Comparison of ENCODE assay signal across 9 cellular contexts in genomic region chr19:53101518-53101917, GRCh38. TPM values are rescaled to one million over a fixed set of nuclear protein-coding genes. Genes with fewer than 3 reads are reported as not detected.
DNase-seq lines count a peak whose midpoint lies in the region; ATAC-seq lines count a peak whose summit lies in the region.
"Had no signal": no experiment of that assay in that cellular context is flagged by ENCODE, and none has a peak within 500 bp of the region (broad histone marks: within the 10 kb centered on the region; RNA-seq: fewer than 3 reads in every experiment).

No MANE protein-coding gene starts in this region.

- no peaks in the 10 kb centered on the region for H3K27me3 ChIP-seq in CD4-positive, alpha-beta memory T cell (ENCODE audit: insufficient read depth, low read length)
- no peaks in the 10 kb centered on the region for H3K27me3 ChIP-seq in HUES64 (ENCODE audit: insufficient read depth, low read length)

- intact Hi-C loops in CD4-positive, alpha-beta memory T cell (cut with micrococcal nuclease) = loop anchor here (5.0 kb wide), 1 partner anchor 244 kb away; the partner anchor contains the start of gene ZNF468

- no peak overlapping the region for H3K27ac ChIP-seq in CD4-positive, alpha-beta memory T cell (ENCODE audit: low read depth, low read length)
- H3K27ac ChIP-seq in HUES64 (ENCODE audit: low read depth, low read length) = no peak overlapping the region

- H3K9me3 ChIP-seq in CD4-positive, alpha-beta memory T cell (ENCODE audit: control insufficient read depth in 1 of 2, low read length in 2 of 2) = no peaks in the 10 kb centered on the region
- H3K9me3 ChIP-seq in HUES64 (ENCODE audit: insufficient read depth, low read depth, low read length) = no peaks in the 10 kb centered on the region

- CTCF ChIA-PET in CD4-positive, alpha-beta memory T cell (lab: Charles Lee; ENCODE audit: partially characterized antibody) = no interaction called here

- peaks cover 24 to 59% (median 41%) of the 10 kb centered on the region in 4 donors for H3K4me1 Mint-ChIP-seq in CD4-positive, alpha-beta memory T cell
- H3K4me1 Mint-ChIP-seq in activated naive CD8-positive, alpha-beta T cell treated with anti-CD3 and anti-CD28 coated beads, Interleukin-2, amount 50 U/mL, for 24 hours = peaks cover 24% of the 10 kb centered on the region
- H3K4me1 Mint-ChIP-seq in naive B cell = peaks cover 30 to 60% (median 36%) of the 10 kb centered on the region in 3 donors

- peaks cover 0 to 25% (median 5%) of the 10 kb centered on the region in 8 donors for H3K9me3 Mint-ChIP-seq in CD4-positive, alpha-beta memory T cell
- peaks cover 10% of the 10 kb centered on the region for H3K9me3 Mint-ChIP-seq in activated naive CD8-positive, alpha-beta T cell treated with anti-CD3 and anti-CD28 coated beads, Interleukin-2, amount 50 U/mL, for 24 hours
- H3K9me3 Mint-ChIP-seq in naive B cell = peaks cover 0 to 2% (median under 1%) of the 10 kb centered on the region in 7 donors

- no peak for DNase-seq in CD4-positive, alpha-beta memory T cell
- peak; percentile 14 for DNase-seq in activated naive CD8-positive, alpha-beta T cell treated with anti-CD3 and anti-CD28 coated beads, Interleukin-2, amount 50 U/mL, for 24 hours
- no peak for DNase-seq in naive B cell
- no peak for DNase-seq in cerebellar cortex (ENCODE audit: low spot score)
- DNase-seq in NCI-H82 treated with DMSO at 0.1 percent for 48 hours (lab: John Stamatoyannopoulos, UW; ENCODE audit: unreplicated experiment) = no peak
- no peak for DNase-seq in activated effector memory CD4-positive, alpha-beta T cell treated with Interleukin-2 at 50 U/mL for 16 hours
- DNase-seq: NCI-H1048 had no signal

- H3K4me3 ChIP-seq in CD4-positive, alpha-beta memory T cell (ENCODE audit: low read length in 2 of 2) = no peak overlapping the region
- H3K4me3 ChIP-seq in HUES64 (ENCODE audit: low read length) = peak overlapping the region; percentile 98

- peak overlapping the region; percentile 87 to 96 (median 95) for H3K4me3 Mint-ChIP-seq in CD4-positive, alpha-beta memory T cell
- peak overlapping the region; percentile 90 for H3K4me3 Mint-ChIP-seq in activated naive CD8-positive, alpha-beta T cell treated with anti-CD3 and anti-CD28 coated beads, Interleukin-2, amount 50 U/mL, for 24 hours
- peak overlapping the region; percentile 75 to 99 (median 94) for H3K4me3 Mint-ChIP-seq in naive B cell

- no peak overlapping the region for H3K9ac ChIP-seq in HUES64 (ENCODE audit: low read depth, low read length)

- POLR2A ChIA-PET in CD4-positive, alpha-beta memory T cell (lab: Charles Lee; ENCODE audit: partially characterized antibody) = interaction anchor here (1.0 to 2.1 kb wide), 5 partner anchors 10 to 1052 kb away, joined by 3 to 8 read pairs (median 3); partner anchors contain the start of gene ZNF816

- peaks cover 27 to 42% of the 10 kb centered on the region in 2 donors for H3K36me3 Mint-ChIP-seq in CD4-positive, alpha-beta memory T cell
- H3K36me3 Mint-ChIP-seq in activated naive CD8-positive, alpha-beta T cell treated with anti-CD3 and anti-CD28 coated beads, Interleukin-2, amount 50 U/mL, for 24 hours (ENCODE audit: low read depth) = peaks cover 47% of the 10 kb centered on the region
- peaks cover 17 to 23% of the 10 kb centered on the region in 2 donors for H3K36me3 Mint-ChIP-seq in naive B cell

- H3K4me1 ChIP-seq in CD4-positive, alpha-beta memory T cell (ENCODE audit: insufficient read depth, low read length) = peaks cover 34% of the 10 kb centered on the region
- peaks cover 11% of the 10 kb centered on the region; the same call in 1 of the 2 replicates for H3K4me1 ChIP-seq in HUES64 (ENCODE audit: insufficient read depth, low read length)

- peaks cover 15% of the 10 kb centered on the region for H3K36me3 ChIP-seq in CD4-positive, alpha-beta memory T cell (ENCODE audit: insufficient read depth, low read length)
- H3K36me3 ChIP-seq in HUES64 (ENCODE audit: insufficient read depth, low read length) = peaks cover 18% of the 10 kb centered on the region

- 61% methylated on average over 1 of the region's 1 CpG for WGBS in HUES64

- no peak for ATAC-seq in activated naive CD8-positive, alpha-beta T cell treated with anti-CD3 and anti-CD28 coated beads, Interleukin-2, amount 50 U/mL, for 24 hours
- ATAC-seq in naive B cell (ENCODE audit: low read depth in 2 of 2) (no peak), GM21526 (IDR thresholded peaks at IDR 0.05; ENCODE audit: low FRiP score, unreplicated experiment) (no peak)

- no peaks in the 10 kb centered on the region for H3K27me3 Mint-ChIP-seq in CD4-positive, alpha-beta memory T cell
- H3K27me3 Mint-ChIP-seq in activated naive CD8-positive, alpha-beta T cell treated with anti-CD3 and anti-CD28 coated beads, Interleukin-2, amount 50 U/mL, for 24 hours = no peaks in the 10 kb centered on the region
- no peaks in the 10 kb centered on the region for H3K27me3 Mint-ChIP-seq in naive B cell

- peak overlapping the region in 6 of 7 donors; percentile 91 to 98 (median 94) for H3K27ac Mint-ChIP-seq in CD4-positive, alpha-beta memory T cell
- H3K27ac Mint-ChIP-seq in activated naive CD8-positive, alpha-beta T cell treated with anti-CD3 and anti-CD28 coated beads, Interleukin-2, amount 50 U/mL, for 24 hours = peak overlapping the region; percentile 90
- peak overlapping the region in 5 of 6 donors; percentile 75 to 96 (median 90) for H3K27ac Mint-ChIP-seq in naive B cell

RNA-seq across cellular contexts. Expression of gene ZNF160, which starts 1.7 kb away (rescaled TPM):
- total RNA-seq in CD4-positive, alpha-beta memory T cell = 10 to 100 TPM; 72.0 to 81.1 TPM
- 10 to 100 TPM; 19.0 to 31.0 TPM for polyA plus RNA-seq in CD4-positive, alpha-beta memory T cell
- polyA plus RNA-seq in HUES64 (2013, experiment 1 of 2) = 19.3 TPM
- 23.2 TPM for polyA plus RNA-seq in HUES64 (2013, experiment 2 of 2)
- 10 to 100 TPM; 11.2 to 40.7 (median 25.5) TPM for polyA plus RNA-seq in naive B cell (ENCODE audit: low read depth in 6 of 6)

RNA-seq across cellular contexts. Expression of gene ZNF415, which starts 31.2 kb away (rescaled TPM):
- 1 to 10 TPM; 1.0 to 1.3 TPM for total RNA-seq in CD4-positive, alpha-beta memory T cell
- 1 to 10 TPM; 1.6 to 1.8 TPM for polyA plus RNA-seq in CD4-positive, alpha-beta memory T cell
- polyA plus RNA-seq in HUES64 (2013, experiment 1 of 2) = 6.0 TPM
- polyA plus RNA-seq in HUES64 (2013, experiment 2 of 2) = 7.4 TPM
- polyA plus RNA-seq in naive B cell (ENCODE audit: low read depth in 6 of 6) = 10 to 100 TPM in 2 of 6 donors, 1 to 10 TPM in 4; 4.6 to 22.2 (median 6.8) TPM

RNA-seq across cellular contexts. Expression of gene ERVV-2, which starts 57.0 kb away (rescaled TPM):
- not detected for total RNA-seq in CD4-positive, alpha-beta memory T cell
- polyA plus RNA-seq in CD4-positive, alpha-beta memory T cell = not detected
- polyA plus RNA-seq in HUES64 (2013, experiment 1 of 2) = not detected
- not detected for polyA plus RNA-seq in HUES64 (2013, experiment 2 of 2)
- polyA plus RNA-seq in naive B cell (ENCODE audit: low read depth in 6 of 6) = not detected

RNA-seq across cellular contexts. Expression of gene ZNF347, which starts 57.3 kb away (rescaled TPM):
- total RNA-seq in CD4-positive, alpha-beta memory T cell = 10 to 100 TPM; 23.0 to 24.3 TPM
- polyA plus RNA-seq in CD4-positive, alpha-beta memory T cell = 1 to 10 TPM; 3.4 to 4.5 TPM
- 5.4 TPM for polyA plus RNA-seq in HUES64 (2013, experiment 1 of 2)
- polyA plus RNA-seq in HUES64 (2013, experiment 2 of 2) = 6.0 TPM
- polyA plus RNA-seq in naive B cell (ENCODE audit: low read depth in 6 of 6) = 10 to 100 TPM in 3 of 6 donors, 1 to 10 TPM in 3; 3.4 to 13.3 (median 9.5) TPM
